Comparison of ENCODE assay signal across 12 cellular contexts in genomic region chr11:104105155-104105554, GRCh38. TPM values are rescaled to one million over a fixed set of nuclear protein-coding genes. Genes with fewer than 3 reads are reported as not detected.
"Had no signal": no experiment of that assay in that cellular context is flagged by ENCODE, and none has a peak within 500 bp of the region (broad histone marks: within the 10 kb centered on the region; RNA-seq: fewer than 3 reads in every experiment).

No MANE protein-coding gene starts in this region.

- H3K27me3 Mint-ChIP-seq: activated CD4-positive, alpha-beta memory T cell treated with anti-CD3 and anti-CD28 coated beads for 36 hours; stimulated activated naive CD8-positive, alpha-beta T cell treated with anti-CD3 and anti-CD28 coated beads, Interleukin-15, Interleukin-2, amounts not matched to agents 100 ng/mL and 50 ng/mL, for 24 hours had no signal

- H3K4me3 ChIP-seq: cardiac muscle cell, esophagus squamous epithelium, gastroesophageal sphincter, ovary, upper lobe of right lung had no signal

- ATAC-seq: activated T-cell treated with anti-CD3 and anti-CD28 coated beads, Interleukin-2, amount 50 U/mL, for 72 hours; gastroesophageal sphincter; upper lobe of right lung had no signal

- H3K36me3 ChIP-seq: cardiac muscle cell, esophagus squamous epithelium, gastroesophageal sphincter, ovary, upper lobe of right lung had no signal

- H3K27ac Mint-ChIP-seq: activated CD4-positive, alpha-beta memory T cell treated with anti-CD3 and anti-CD28 coated beads for 36 hours; activated T-cell treated with anti-CD3 and anti-CD28 coated beads, Interleukin-2, amount 50 U/mL, for 72 hours; stimulated activated naive CD8-positive, alpha-beta T cell treated with anti-CD3 and anti-CD28 coated beads, Interleukin-15, Interleukin-2, amounts not matched to agents 100 ng/mL and 50 ng/mL, for 24 hours had no signal

- H3K9me3 Mint-ChIP-seq: neural crest cell; stimulated activated naive CD8-positive, alpha-beta T cell treated with anti-CD3 and anti-CD28 coated beads, Interleukin-15, Interleukin-2, amounts not matched to agents 100 ng/mL and 50 ng/mL, for 24 hours had no signal

- H3K9me3 ChIP-seq: esophagus squamous epithelium, gastroesophageal sphincter, ovary, upper lobe of right lung had no signal

- DNase-seq: activated CD4-positive, alpha-beta memory T cell treated with anti-CD3 and anti-CD28 coated beads for 36 hours; activated CD4-positive, alpha-beta T cell treated with anti-CD3 and anti-CD28 coated beads for 1 hour; activated T-cell treated with anti-CD3 and anti-CD28 coated beads, Interleukin-2, amount 50 U/mL, for 72 hours; esophagus squamous epithelium; ovary; stimulated activated CD4-positive, alpha-beta T cell treated with anti-CD3 and anti-CD28 coated beads, Interleukin-4, amount 100 ng/mL, for 24 hours; T-helper 9 cell; upper lobe of right lung had no signal

- H3K36me3 Mint-ChIP-seq: activated CD4-positive, alpha-beta memory T cell treated with anti-CD3 and anti-CD28 coated beads for 36 hours had no signal

- H3K27me3 ChIP-seq: cardiac muscle cell, esophagus squamous epithelium, gastroesophageal sphincter, ovary, upper lobe of right lung had no signal

- H3K4me1 Mint-ChIP-seq: neural crest cell had no signal

- H3K27ac ChIP-seq: esophagus squamous epithelium, gastroesophageal sphincter, ovary, upper lobe of right lung had no signal

- H3K4me3 Mint-ChIP-seq: activated CD4-positive, alpha-beta memory T cell treated with anti-CD3 and anti-CD28 coated beads for 36 hours; activated T-cell treated with anti-CD3 and anti-CD28 coated beads, Interleukin-2, amount 50 U/mL, for 72 hours; neural crest cell; stimulated activated naive CD8-positive, alpha-beta T cell treated with anti-CD3 and anti-CD28 coated beads, Interleukin-15, Interleukin-2, amounts not matched to agents 100 ng/mL and 50 ng/mL, for 24 hours had no signal

- H3K4me1 ChIP-seq: esophagus squamous epithelium, gastroesophageal sphincter, upper lobe of right lung had no signal

RNA-seq across cellular contexts. Expression of gene PDGFD, which starts 58.8 kb away (rescaled TPM):
- total RNA-seq: activated CD4-positive, alpha-beta memory T cell treated with anti-CD3 and anti-CD28 coated beads for 36 hours had no signal
